In the genomic region with DNA sequence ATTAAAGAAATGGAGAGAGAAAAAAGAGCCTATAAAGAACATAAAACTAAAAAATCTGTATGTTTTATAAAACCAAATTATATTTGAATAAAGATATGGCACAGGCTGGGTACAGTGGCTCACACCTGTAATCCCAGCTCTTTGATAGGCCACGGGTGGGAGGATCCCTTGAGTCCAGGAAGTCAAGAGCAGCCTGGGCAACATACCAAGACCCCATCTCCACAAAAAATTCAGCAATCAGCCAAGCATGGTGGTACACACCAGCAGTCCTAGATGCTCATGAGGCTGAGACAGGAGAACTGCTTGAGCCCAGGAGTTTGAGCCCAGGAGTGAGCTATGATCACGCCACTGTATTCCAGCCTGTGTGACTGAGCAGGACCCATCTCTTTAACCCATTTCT, we compare ENCODE assay signal across 28 cellular contexts.
DNase-seq lines count a peak whose midpoint lies in the region; ATAC-seq, FAIRE-seq and TF ChIP-seq lines count a peak whose summit lies in the region.
"Had no signal": no experiment of that assay in that cellular context is flagged by ENCODE, and none has a peak within 500 bp of the region (broad histone marks: within the 10 kb centered on the region; RNA-seq: fewer than 3 reads in every experiment).

No MANE protein-coding gene starts in this region.

- H2AFZ ChIP-seq in HepG2 (ENCODE audit: low read length) (no peak overlapping the region), osteoblast (ENCODE audit: low read length) (no peak overlapping the region)

- FAIRE-seq in HepG2 (lab: Jason Lieb, UNC) (no peak), frontal cortex (lab: Jason Lieb, UNC) (peak; percentile 3)
- FAIRE-seq: A204.1, K562 had no signal

- no peaks in the 10 kb centered on the region for H3K27me3 ChIP-seq in HepG2 (ENCODE audit: control insufficient read depth in 1 of 2, insufficient read depth in 2 of 2, low read length in 2 of 2)
- no peaks in the 10 kb centered on the region for H3K27me3 ChIP-seq in right lobe of liver
- H3K27me3 ChIP-seq in osteoblast (ENCODE audit: insufficient read depth, low read length), result no peaks in the 10 kb centered on the region
- H3K27me3 ChIP-seq: BLaER1 treated with 17β-estradiol and CSF1 and Interleukin-3, amounts not matched to agents 10 nM and 100 nM had no signal

- H3K79me2 ChIP-seq in HepG2 (ENCODE audit: insufficient read depth, low read length) (peaks cover 67% of the 10 kb centered on the region), osteoblast (ENCODE audit: insufficient read depth, low read length) (peaks cover 96% of the 10 kb centered on the region)

- H3K4me1 ChIP-seq in HepG2 (ENCODE audit: insufficient read depth, low read length) (peaks cover 52% of the 10 kb centered on the region), right lobe of liver (peaks cover 0 to 40% (median 11%) of the 10 kb centered on the region in 4 donors), osteoblast (ENCODE audit: insufficient read depth, low read length) (peaks cover 44% of the 10 kb centered on the region)

- no peak overlapping the region for H3K4me3 ChIP-seq in HepG2 (replicated peaks in 1 of 3; ENCODE audit: insufficient read depth in 1 of 3, low read depth in 2 of 3, low read length in 3 of 3)
- H3K4me3 ChIP-seq in right lobe of liver, result no peak overlapping the region
- no peak overlapping the region for H3K4me3 ChIP-seq in osteoblast (ENCODE audit: insufficient read depth, low read length)
- H3K4me3 ChIP-seq: BLaER1 treated with 17β-estradiol and CSF1 and Interleukin-3, amounts not matched to agents 10 nM and 100 nM; K562 had no signal

- BruUV-seq in HepG2 (replicated peaks; lab: Mats Ljungman, UMichigan), result no TSS peak

- in situ Hi-C loops in HepG2 (cut with HindIII; ENCODE audit: extremely low pct_ligation_motif_present, low pct_unique_long_range_greater_than_20kb), result no loop called here

- TF ChIP-seq POLR2A in HepG2 (IDR thresholded peaks at IDR 0.05; ENCODE audit: insufficient read depth in 1 of 2, low read depth in 2 of 2, low read length in 2 of 2), result no peak
- TF ChIP-seq POLR2A in right lobe of liver (IDR thresholded peaks at IDR 0.05), result no peak

- CTCF ChIA-PET in HepG2 (lab: Yijun Ruan, JAX; ENCODE audit: low intra/inter-chr PET ratio, low total read pairs), result no interaction called here

- DNase-seq in HepG2 (ENCODE audit: low spot score) (no peak), right lobe of liver (no peak), frontal cortex (ENCODE audit: low spot score in 2 of 2) (no peak), osteoblast (ENCODE audit: insufficient read length, low spot score, missing footprints) (no peak), OCI-M1 (lab: John Stamatoyannopoulos, UW) (no peak), COLO668 (lab: John Stamatoyannopoulos, UW; ENCODE audit: unreplicated experiment) (no peak), NCI-H510A (lab: John Stamatoyannopoulos, UW) (no peak), NCI-H226 (no peak)
- DNase-seq: AML-193; CD4-positive, alpha-beta T cell; COR-L47; DMS79 treated with DMSO at 0.1 percent for 48 hours; Kasumi-1; MV-4-11; NCI-H1105; NCI-H146; NCI-H1930; NCI-H2107; NCI-H446; NCI-H526; NCI-H82; NK-92 treated with Interleukin-12 subunit alpha and Interleukin-12 subunit beta, amount 100 ng/mL, for 24 hours; SHP77 had no signal

- H3K27ac ChIP-seq in HepG2 (ENCODE audit: extremely low read length, insufficient read depth, low read length) (no peak overlapping the region), right lobe of liver (no peak overlapping the region), osteoblast (ENCODE audit: low read depth, low read length) (peak overlapping the region; percentile 27)
- H3K27ac ChIP-seq: BLaER1 treated with 17β-estradiol and CSF1 and Interleukin-3, amounts not matched to agents 10 nM and 100 nM; RWPE1 had no signal

- H3K36me3 ChIP-seq in HepG2 (replicated peaks in 1 of 2; ENCODE audit: control insufficient read depth in 1 of 2, insufficient read depth in 2 of 2, low read length in 2 of 2) (no peaks in the 10 kb centered on the region), right lobe of liver (no peaks in the 10 kb centered on the region), osteoblast (ENCODE audit: insufficient read depth, low read length) (peaks cover 7% of the 10 kb centered on the region)
- H3K36me3 ChIP-seq: BLaER1 treated with 17β-estradiol and CSF1 and Interleukin-3, amounts not matched to agents 10 nM and 100 nM had no signal

- no peak for ATAC-seq in HepG2
- ATAC-seq in right lobe of liver, result no peak
- ATAC-seq: HCT116, K562 had no signal

- H3K9me3 ChIP-seq in HepG2 (ENCODE audit: low read length) (no peaks in the 10 kb centered on the region), right lobe of liver (no peaks in the 10 kb centered on the region), osteoblast (ENCODE audit: low read depth, low read length) (no peaks in the 10 kb centered on the region)
- H3K9me3 ChIP-seq: BLaER1 treated with 17β-estradiol and CSF1 and Interleukin-3, amounts not matched to agents 10 nM and 100 nM had no signal

- H4K20me1 ChIP-seq in HepG2 (ENCODE audit: insufficient read depth, low read length) (no peaks in the 10 kb centered on the region), osteoblast (ENCODE audit: insufficient read depth, low read length) (no peaks in the 10 kb centered on the region)
- H4K20me1 ChIP-seq: BLaER1 treated with 17β-estradiol and CSF1 and Interleukin-3, amounts not matched to agents 10 nM and 100 nM had no signal

- WGBS in HepG2 (ENCODE audit: low lambda C conversion rate), result 90% methylated on average over 2 of the region's 2 CpGs
- WGBS in right lobe of liver (ENCODE audit: insufficient coverage, low coverage, low lambda C conversion rate, missing lambda C conversion rate), result 85% methylated on average over 2 of the region's 2 CpGs

- H3K4me2 ChIP-seq in HepG2 (ENCODE audit: low read depth, low read length), result no peak overlapping the region
- no peak overlapping the region for H3K4me2 ChIP-seq in osteoblast (ENCODE audit: insufficient read depth, low read length)

- intact Hi-C loops in HepG2 (cut with micrococcal nuclease; ENCODE audit: unreplicated experiment), result loop anchor here (5.0 kb wide), 1 partner anchor 122 kb away; no protein-coding TSS in a partner anchor
- intact Hi-C loops in right lobe of liver (cut with DNase I), result no loop called here

- POLR2A ChIA-PET in HepG2 (lab: Yijun Ruan, JAX), result interaction anchor here (1.1 to 2.4 kb wide), 3 partner anchors 16 to 75 kb away, joined by 3 to 14 read pairs (median 6); a partner anchor contains a TSS

- no peak for TF ChIP-seq EP300 in HepG2 (IDR thresholded peaks at IDR 0.05; ENCODE audit: low read depth in 2 of 2, low read length in 2 of 2)
- no peak for TF ChIP-seq EP300 in HepG2 (CRISPR knock-in tag; IDR thresholded peaks at IDR 0.05; ENCODE audit: borderline replicate concordance)

- no peak for TF ChIP-seq RAD21 in HepG2 (CRISPR knock-in tag; IDR thresholded peaks at IDR 0.05)

- no peak for TF ChIP-seq CTCF in HepG2 (CRISPR knock-in tag; IDR thresholded peaks at IDR 0.05)
- no peak for TF ChIP-seq CTCF in right lobe of liver (IDR thresholded peaks at IDR 0.05)
- TF ChIP-seq CTCF in osteoblast (IDR thresholded peaks at IDR 0.05; ENCODE audit: extremely low read depth, low read depth, low read length), result no peak

- no peak overlapping the region for H3K9ac ChIP-seq in HepG2 (ENCODE audit: insufficient read depth, low read depth, low read length)
- H3K9ac ChIP-seq: BLaER1 treated with 17β-estradiol and CSF1 and Interleukin-3, amounts not matched to agents 10 nM and 100 nM had no signal

TF ChIP-seq in HepG2, 621 proteins besides CTCF, POLR2A, EP300 and RAD21:
- no peak for TF ChIP-seq ZFY (CRISPR knock-in tag; IDR thresholded peaks at IDR 0.05)
- peak; percentile 90 for TF ChIP-seq ZNF121 (CRISPR knock-in tag; IDR thresholded peaks at IDR 0.05)
